In the genomic region with DNA sequence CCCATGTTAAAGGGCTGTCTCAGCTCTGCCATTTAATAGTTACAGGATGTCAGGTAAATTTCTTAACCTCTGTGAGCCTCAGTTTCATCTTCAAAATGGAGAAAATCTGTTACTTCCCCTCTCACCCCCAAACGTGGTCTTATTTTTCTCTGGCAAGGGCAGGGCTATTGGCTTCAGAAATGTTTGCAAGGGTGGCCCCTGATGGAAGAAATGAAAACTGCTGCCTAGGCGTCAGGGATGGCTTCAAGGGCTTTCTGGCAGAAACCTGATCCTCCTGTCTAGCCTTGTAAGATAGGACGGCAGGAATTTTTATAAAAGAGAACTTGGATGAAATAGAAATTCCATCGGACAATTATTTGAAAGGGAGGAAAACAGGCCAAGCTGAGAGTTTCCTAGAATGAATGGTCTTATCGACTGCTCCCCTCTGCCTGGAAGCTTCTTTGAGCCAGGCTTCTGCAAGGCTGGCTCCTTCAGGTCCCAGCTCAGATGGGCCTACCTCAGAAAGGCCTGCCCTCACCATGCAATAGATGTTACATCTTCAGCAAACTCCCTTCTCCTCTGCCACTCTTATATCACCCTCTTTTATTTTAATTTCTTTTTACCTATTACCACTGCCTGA, we compare ENCODE assay signal across 7 cellular contexts. TPM values are rescaled to one million over a fixed set of nuclear protein-coding genes. Genes with fewer than 3 reads are reported as not detected.
DNase-seq lines count a peak whose midpoint lies in the region; ATAC-seq, FAIRE-seq and TF ChIP-seq lines count a peak whose summit lies in the region.

No MANE protein-coding gene starts in this region.

- no peaks in the 10 kb centered on the region for H4K20me1 ChIP-seq in endothelial cell of umbilical vein (replicated peaks; ENCODE audit: control insufficient read depth, extremely low read depth, insufficient read depth, low read length)

- no peaks in the 10 kb centered on the region for H3K9me1 ChIP-seq in endothelial cell of umbilical vein (replicated peaks; ENCODE audit: control insufficient read depth, extremely low read depth, insufficient read depth, low read length)

- ATAC-seq in HG02798 (IDR thresholded peaks at IDR 0.05; ENCODE audit: poor library complexity, unreplicated experiment) = peak; percentile 59
- ATAC-seq in naive thymus-derived CD4-positive, alpha-beta T cell = peak; percentile 65

- intact Hi-C loops in endothelial cell of umbilical vein (cut with micrococcal nuclease) = loop anchor here (1.0 to 5.0 kb wide), 3 partner anchors 96 to 272 kb away; no protein-coding TSS in a partner anchor
- intact Hi-C loops in naive thymus-derived CD4-positive, alpha-beta T cell (cut with micrococcal nuclease) = loop anchor here (1.0 kb wide), 2 partner anchors 96 to 272 kb away; no protein-coding TSS in a partner anchor

- dilution Hi-C loops in endothelial cell of umbilical vein (cut with MboI; ENCODE audit: extremely low pct_ligation_motif_present, low sequenced_read_pairs) = no loop called here

- H3K27me3 ChIP-seq in endothelial cell of umbilical vein (ENCODE audit: control insufficient read depth in 2 of 2, insufficient read depth in 2 of 2, low read length in 2 of 2) (no peaks in the 10 kb centered on the region), thymus (ENCODE audit: control insufficient read depth, insufficient read depth) (no peaks in the 10 kb centered on the region)
- no peaks in the 10 kb centered on the region for H3K27me3 ChIP-seq in naive thymus-derived CD4-positive, alpha-beta T cell (ENCODE audit: control insufficient read depth in 2 of 2, insufficient read depth in 2 of 2, low read length in 2 of 2)

- no peaks in the 10 kb centered on the region for H3K9me3 Mint-ChIP-seq in activated CD4-positive, alpha-beta T cell treated with anti-CD3 and anti-CD28 coated beads, Interleukin-2, amount 10 ng/mL, durations not matched to agents 7 days and 5 days
- no peaks in the 10 kb centered on the region for H3K9me3 Mint-ChIP-seq in naive thymus-derived CD4-positive, alpha-beta T cell

- DNase-seq in GM10248 (ENCODE audit: extremely low spot score) (peak; percentile 75), NCI-H2196 treated with DMSO at 0.1 percent for 48 hours (lab: John Stamatoyannopoulos, UW; ENCODE audit: unreplicated experiment) (peak; percentile 36), endothelial cell of umbilical vein (ENCODE audit: low read depth, low spot score) (peak; percentile 69)
- DNase-seq in activated CD4-positive, alpha-beta T cell treated with anti-CD3 and anti-CD28 coated beads, Interleukin-2, amount 10 ng/mL, durations not matched to agents 7 days and 5 days = peak; percentile 67
- DNase-seq in naive thymus-derived CD4-positive, alpha-beta T cell = peak in 8 of 9 donors; percentile 7 to 48 (median 28)

- no peaks in the 10 kb centered on the region for H3K36me3 Mint-ChIP-seq in activated CD4-positive, alpha-beta T cell treated with anti-CD3 and anti-CD28 coated beads, Interleukin-2, amount 10 ng/mL, durations not matched to agents 7 days and 5 days (ENCODE audit: low read depth)
- H3K36me3 Mint-ChIP-seq in naive thymus-derived CD4-positive, alpha-beta T cell = no peaks in the 10 kb centered on the region

- no peak for TF ChIP-seq POLR2A in endothelial cell of umbilical vein (IDR thresholded peaks at IDR 0.05; ENCODE audit: low read depth, low read length)

- peak; percentile 15 for FAIRE-seq in endothelial cell of umbilical vein (lab: Jason Lieb, UNC)

- no peaks in the 10 kb centered on the region for H3K36me3 ChIP-seq in endothelial cell of umbilical vein (ENCODE audit: control insufficient read depth in 2 of 2, extremely low read depth in 1 of 2, insufficient read depth in 2 of 2, low read length in 2 of 2)
- H3K36me3 ChIP-seq in naive thymus-derived CD4-positive, alpha-beta T cell (ENCODE audit: control insufficient read depth in 2 of 3, insufficient read depth in 3 of 3, low read length in 3 of 3) = no peaks in the 10 kb centered on the region
- H3K36me3 ChIP-seq in thymus (ENCODE audit: control insufficient read depth, insufficient read depth) = no peaks in the 10 kb centered on the region

- POLR2A ChIA-PET in GM10248 (lab: Yijun Ruan, JAX) (interaction anchor here (0.5 kb wide), 1 partner anchor 1899 kb away, joined by 5 read pairs; no protein-coding TSS in a partner anchor), endothelial cell of umbilical vein (lab: Charles Lee) (no interaction called here)
- POLR2A ChIA-PET in activated CD4-positive, alpha-beta T cell treated with anti-CD3 and anti-CD28 coated beads, Interleukin-2, amount 10 ng/mL, durations not matched to agents 7 days and 5 days (lab: Charles Lee) = no interaction called here
- POLR2A ChIA-PET in naive thymus-derived CD4-positive, alpha-beta T cell (lab: Charles Lee) = interaction anchor here (0.7 kb wide), 1 partner anchor 282 kb away, joined by 3 read pairs; no protein-coding TSS in a partner anchor

- H3K4me1 ChIP-seq in endothelial cell of umbilical vein (ENCODE audit: control insufficient read depth, extremely low read depth, insufficient read depth, low read length) (no peaks in the 10 kb centered on the region), thymus (ENCODE audit: control insufficient read depth, insufficient read depth, low read length) (peaks cover 2% of the 10 kb centered on the region)
- H3K4me1 ChIP-seq in naive thymus-derived CD4-positive, alpha-beta T cell (ENCODE audit: control insufficient read depth in 2 of 2, insufficient read depth in 2 of 2, low read length in 2 of 2) = no peaks in the 10 kb centered on the region

- peak; percentile 72 for TF ChIP-seq CTCF in GM10248 (IDR thresholded peaks at IDR 0.05; ENCODE audit: control extremely low read depth, extremely low read depth, low read depth, missing control alignments)
- peak; percentile 35 to 63 for TF ChIP-seq CTCF in endothelial cell of umbilical vein (IDR thresholded peaks at IDR 0.05; ENCODE audit: extremely low read depth in 1 of 2, insufficient read depth in 1 of 2, low read depth in 1 of 2, low read length in 2 of 2)

- H3K4me1 Mint-ChIP-seq in activated CD4-positive, alpha-beta T cell treated with anti-CD3 and anti-CD28 coated beads, Interleukin-2, amount 10 ng/mL, durations not matched to agents 7 days and 5 days = peaks cover 3% of the 10 kb centered on the region
- peaks cover 0 to 3% (median 0%) of the 10 kb centered on the region in 7 donors for H3K4me1 Mint-ChIP-seq in naive thymus-derived CD4-positive, alpha-beta T cell

- no TSS peak for BruUV-seq in endothelial cell of umbilical vein (replicated peaks; lab: Mats Ljungman, UMichigan)

- H3K27ac ChIP-seq in endothelial cell of umbilical vein (ENCODE audit: insufficient read depth, low read depth, low read length) (no peak overlapping the region), thymus (ENCODE audit: low read depth) (peak overlapping the region; percentile 52)
- no peak overlapping the region for H3K27ac ChIP-seq in naive thymus-derived CD4-positive, alpha-beta T cell (ENCODE audit: low read depth, low read length)

- H3K9me3 ChIP-seq in endothelial cell of umbilical vein (replicated peaks; ENCODE audit: control insufficient read depth, insufficient read depth, low read length) = no peaks in the 10 kb centered on the region
- no peaks in the 10 kb centered on the region for H3K9me3 ChIP-seq in naive thymus-derived CD4-positive, alpha-beta T cell (ENCODE audit: control insufficient read depth in 2 of 3, low read length in 3 of 3)
- no peaks in the 10 kb centered on the region for H3K9me3 ChIP-seq in thymus (ENCODE audit: control insufficient read depth)

- H3K4me3 ChIP-seq in endothelial cell of umbilical vein (replicated peaks in 1 of 3; ENCODE audit: insufficient read depth in 1 of 3, low read depth in 1 of 3, low read length in 3 of 3) = no peak overlapping the region
- no peak overlapping the region for H3K4me3 ChIP-seq in naive thymus-derived CD4-positive, alpha-beta T cell (ENCODE audit: low read length)
- H3K4me3 ChIP-seq in thymus (ENCODE audit: low read length) = no peak overlapping the region

- H3K9ac ChIP-seq in endothelial cell of umbilical vein (replicated peaks; ENCODE audit: extremely low read depth, insufficient read depth, low read length) = no peak overlapping the region

- peaks cover 2% of the 10 kb centered on the region for H3K27me3 Mint-ChIP-seq in activated CD4-positive, alpha-beta T cell treated with anti-CD3 and anti-CD28 coated beads, Interleukin-2, amount 10 ng/mL, durations not matched to agents 7 days and 5 days
- peaks cover 0 to 1% (median 0%) of the 10 kb centered on the region in 5 donors for H3K27me3 Mint-ChIP-seq in naive thymus-derived CD4-positive, alpha-beta T cell

- CTCF ChIA-PET in GM10248 (lab: Yijun Ruan, JAX) (interaction anchor here (0.7 to 2.7 kb wide), 35 partner anchors 7 to 377 kb away, joined by 3 to 23 read pairs (median 5); a partner anchor contains a TSS), endothelial cell of umbilical vein (lab: Charles Lee) (interaction anchor here (1.3 to 2.7 kb wide), 6 partner anchors 9 to 279 kb away, joined by 4 to 31 read pairs (median 5); no protein-coding TSS in a partner anchor)
- CTCF ChIA-PET in activated CD4-positive, alpha-beta T cell treated with anti-CD3 and anti-CD28 coated beads, Interleukin-2, amount 10 ng/mL, durations not matched to agents 7 days and 5 days (lab: Charles Lee) = interaction anchor here (0.6 to 1.6 kb wide), 8 partner anchors 9 to 557 kb away, joined by 3 to 6 read pairs (median 3); a partner anchor contains a TSS
- CTCF ChIA-PET in naive thymus-derived CD4-positive, alpha-beta T cell (lab: Charles Lee) = interaction anchor here (0.6 to 3.1 kb wide), 3 partner anchors 17 to 273 kb away, joined by 4 to 11 read pairs (median 10); no protein-coding TSS in a partner anchor

- H2AFZ ChIP-seq in endothelial cell of umbilical vein (ENCODE audit: low read depth, low read length) = no peak overlapping the region

- no peaks in the 10 kb centered on the region for H3K79me2 ChIP-seq in endothelial cell of umbilical vein (ENCODE audit: control insufficient read depth, insufficient read depth, low read length)

- no peak overlapping the region for H3K4me2 ChIP-seq in endothelial cell of umbilical vein (ENCODE audit: insufficient read depth, low read length)

- peak overlapping the region; percentile 46 for H3K27ac Mint-ChIP-seq in activated CD4-positive, alpha-beta T cell treated with anti-CD3 and anti-CD28 coated beads, Interleukin-2, amount 10 ng/mL, durations not matched to agents 7 days and 5 days
- H3K27ac Mint-ChIP-seq in naive thymus-derived CD4-positive, alpha-beta T cell = peak overlapping the region in 1 of 9 donors; percentile 39

- 38% methylated on average over 5 of the region's 5 CpGs for WGBS in thymus

- no peak overlapping the region for H3K4me3 Mint-ChIP-seq in activated CD4-positive, alpha-beta T cell treated with anti-CD3 and anti-CD28 coated beads, Interleukin-2, amount 10 ng/mL, durations not matched to agents 7 days and 5 days
- no peak overlapping the region for H3K4me3 Mint-ChIP-seq in naive thymus-derived CD4-positive, alpha-beta T cell

RNA-seq across cellular contexts. Expression of a gene that starts 43.0 kb away (rescaled TPM):
- 10 to 100 TPM; 24.3 to 27.4 TPM for total RNA-seq in activated CD4-positive, alpha-beta T cell treated with anti-CD3 and anti-CD28 coated beads, Interleukin-2, amount 10 ng/mL, durations not matched to agents 7 days and 5 days
- 14.3 and 21.2 TPM in 2 replicates for total RNA-seq in endothelial cell of umbilical vein
- polyA plus RNA-seq in endothelial cell of umbilical vein = 5.0 and 6.7 TPM in 2 replicates
- 5.1 and 7.9 TPM in 2 replicates for polyA plus RNA-seq in endothelial cell of umbilical vein (2011; cell fraction: cytosol; rRNA removed)
- 8.9 and 10.1 TPM in 2 replicates for polyA plus RNA-seq in endothelial cell of umbilical vein (2011; cell fraction: nucleus; rRNA removed)
- 10.4 and 11.4 TPM in 2 replicates for polyA plus RNA-seq in endothelial cell of umbilical vein (2012)
- polyA minus RNA-seq in endothelial cell of umbilical vein = 107 and 114 TPM in 2 replicates
- 20.4 TPM for polyA minus RNA-seq in endothelial cell of umbilical vein (2011; cell fraction: cytosol; rRNA and poly(A)+ RNA removed)
- 45.2 and 60.9 TPM in 2 replicates for polyA minus RNA-seq in endothelial cell of umbilical vein (2011; cell fraction: nucleus; rRNA and poly(A)+ RNA removed)
- total RNA-seq in naive thymus-derived CD4-positive, alpha-beta T cell = 10 to 100 TPM; 23.9 to 40.4 (median 36.6) TPM
- polyA plus RNA-seq in naive thymus-derived CD4-positive, alpha-beta T cell = 10 to 100 TPM; 10.7 to 19.9 TPM
- 3.2 TPM for polyA plus RNA-seq in thymus

Comparison
In these comparisons a context has a peak if more than half of its experiments do, and no peak if none do; other contexts are left out.
1. POLR2A ChIA-PET loops: an anchor here in GM10248 (0.5 kb wide) and naive thymus-derived CD4-positive, alpha-beta T cell (0.7 kb wide); none called in activated CD4-positive, alpha-beta T cell treated with anti-CD3 and anti-CD28 coated beads, Interleukin-2, amount 10 ng/mL, durations not matched to agents 7 days and 5 days and endothelial cell of umbilical vein.